ENCODE assay signal across 8 cellular contexts in genomic region chr1:108747128-108747827, GRCh38. TPM values are rescaled to one million over a fixed set of nuclear protein-coding genes. Genes with fewer than 3 reads are reported as not detected.
DNase-seq lines count a peak whose midpoint lies in the region; ATAC-seq, FAIRE-seq and TF ChIP-seq lines count a peak whose summit lies in the region.

No MANE protein-coding gene starts in this region.

- ATAC-seq in GM18519 (IDR thresholded peaks at IDR 0.05; ENCODE audit: low FRiP score, unreplicated experiment): peak; percentile 9
- peak; percentile 7 for ATAC-seq in HG03280 (IDR thresholded peaks at IDR 0.05; ENCODE audit: unreplicated experiment)

- H3K4me3 Mint-ChIP-seq in activated CD4-positive, alpha-beta memory T cell treated with anti-CD3 and anti-CD28 coated beads, Interleukin-2, amount 10 ng/mL, durations not matched to agents 7 days and 5 days: peak overlapping the region; percentile 93

- peak overlapping the region; percentile 89 for H3K27ac Mint-ChIP-seq in activated CD4-positive, alpha-beta memory T cell treated with anti-CD3 and anti-CD28 coated beads, Interleukin-2, amount 10 ng/mL, durations not matched to agents 7 days and 5 days

- CTCF ChIA-PET in activated CD4-positive, alpha-beta memory T cell treated with anti-CD3 and anti-CD28 coated beads, Interleukin-2, amount 10 ng/mL, durations not matched to agents 7 days and 5 days (lab: Charles Lee): interaction anchor here (1.0 kb wide), 2 partner anchors 55 to 187 kb away, joined by 3 to 4 read pairs; partner anchors contain the start of genes EEIG2 and PRPF38B

- POLR2A ChIA-PET in activated CD4-positive, alpha-beta memory T cell treated with anti-CD3 and anti-CD28 coated beads, Interleukin-2, amount 10 ng/mL, durations not matched to agents 7 days and 5 days (lab: Charles Lee): interaction anchor here (1.0 to 5.5 kb wide), 2 partner anchors 54 to 132 kb away, joined by 3 to 57 read pairs; partner anchors contain the start of gene PRPF38B

- H3K36me3 Mint-ChIP-seq in activated CD4-positive, alpha-beta memory T cell treated with anti-CD3 and anti-CD28 coated beads, Interleukin-2, amount 10 ng/mL, durations not matched to agents 7 days and 5 days (ENCODE audit: low read depth): peaks cover 31% of the 10 kb centered on the region

- peaks cover 30% of the 10 kb centered on the region for H3K4me1 Mint-ChIP-seq in activated CD4-positive, alpha-beta memory T cell treated with anti-CD3 and anti-CD28 coated beads, Interleukin-2, amount 10 ng/mL, durations not matched to agents 7 days and 5 days

- no peak for TF ChIP-seq CTCF in AG09319 (IDR thresholded peaks at IDR 0.05; ENCODE audit: low read depth, low read length)

- no peaks in the 10 kb centered on the region for H3K27me3 Mint-ChIP-seq in activated CD4-positive, alpha-beta memory T cell treated with anti-CD3 and anti-CD28 coated beads, Interleukin-2, amount 10 ng/mL, durations not matched to agents 7 days and 5 days

- DNase-seq in AG09319 (ENCODE audit: extremely low read depth, low read depth): peak; percentile 48
- DNase-seq in NCI-H510A treated with DMSO at 0.1 percent for 48 hours (lab: John Stamatoyannopoulos, UW): peak; percentile 79
- DNase-seq in activated CD4-positive, alpha-beta memory T cell treated with anti-CD3 and anti-CD28 coated beads, Interleukin-2, amount 10 ng/mL, durations not matched to agents 7 days and 5 days: peak; percentile 49
- peak; percentile 90 to 91 for DNase-seq in lung microvascular endothelial cell (ENCODE audit: low read depth in 2 of 2)
- peak; percentile 8 to 9 for DNase-seq in stimulated activated CD8-positive, alpha-beta memory T cell treated with anti-CD3 and anti-CD28 coated beads, Interleukin-15, amount 100 ng/mL, for 48 hours (ENCODE audit: low read depth in 2 of 2)

- no peaks in the 10 kb centered on the region for H3K9me3 Mint-ChIP-seq in activated CD4-positive, alpha-beta memory T cell treated with anti-CD3 and anti-CD28 coated beads, Interleukin-2, amount 10 ng/mL, durations not matched to agents 7 days and 5 days

- FAIRE-seq in endometrium (lab: Jason Lieb, UNC): peak; percentile 15

RNA-seq across cellular contexts. Expression of gene STXBP3, which starts 0.8 kb away (rescaled TPM):
- 10 to 100 TPM; 55.9 to 60.8 TPM for total RNA-seq in activated CD4-positive, alpha-beta memory T cell treated with anti-CD3 and anti-CD28 coated beads, Interleukin-2, amount 10 ng/mL, durations not matched to agents 7 days and 5 days
- 27.0 and 53.0 TPM in 2 replicates for total RNA-seq in lung microvascular endothelial cell

RNA-seq across cellular contexts. Expression of gene FNDC7, which starts 34.6 kb away (rescaled TPM):
- total RNA-seq in activated CD4-positive, alpha-beta memory T cell treated with anti-CD3 and anti-CD28 coated beads, Interleukin-2, amount 10 ng/mL, durations not matched to agents 7 days and 5 days: under 1 TPM in 1 of 2 experiments, not detected in 1; 0.05 TPM
- total RNA-seq in lung microvascular endothelial cell: under 0.01 TPM in 1 of 2 replicates, not detected in the other

RNA-seq across cellular contexts. Expression of gene PRPF38B, which starts 55.2 kb away (rescaled TPM):
- total RNA-seq in activated CD4-positive, alpha-beta memory T cell treated with anti-CD3 and anti-CD28 coated beads, Interleukin-2, amount 10 ng/mL, durations not matched to agents 7 days and 5 days: 10 to 100 TPM; 68.5 to 70.5 TPM
- total RNA-seq in lung microvascular endothelial cell: 5.9 and 9.9 TPM in 2 replicates

Comparison
In these comparisons a context has a peak if more than half of its experiments do, and no peak if none do; other contexts are left out.
1. Peak in every context shown above with its lines: DNase-seq and ATAC-seq.
2. DNase-seq: peak in every context shown above with its lines; median percentile 90 in lung microvascular endothelial cell; 79 in NCI-H510A treated with DMSO at 0.1 percent for 48 hours; 49 in activated CD4-positive, alpha-beta memory T cell treated with anti-CD3 and anti-CD28 coated beads, Interleukin-2, amount 10 ng/mL, durations not matched to agents 7 days and 5 days; 48 in AG09319; 8 in stimulated activated CD8-positive, alpha-beta memory T cell treated with anti-CD3 and anti-CD28 coated beads, Interleukin-15, amount 100 ng/mL, for 48 hours.